ENCODE assay signal across 14 cellular contexts in the genomic region with DNA sequence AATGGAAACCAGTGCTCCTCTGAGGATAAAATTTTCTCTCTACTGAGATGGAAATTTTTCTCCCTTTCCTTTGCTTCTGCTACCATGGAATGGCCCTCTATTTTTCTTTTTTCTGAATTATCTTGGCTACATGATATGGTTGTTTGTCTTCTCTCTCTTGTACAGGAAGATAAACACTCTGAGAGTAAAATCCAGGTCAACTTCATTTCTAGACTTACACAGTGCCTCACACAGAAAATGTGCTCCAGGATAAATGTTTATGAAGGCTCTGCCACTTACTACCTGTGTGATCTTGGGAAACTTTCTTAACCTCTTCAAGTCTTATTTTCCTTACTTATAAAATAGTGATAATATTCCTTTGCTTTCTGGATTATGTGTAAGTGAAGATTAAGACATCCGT.
DNase-seq lines count a peak whose midpoint lies in the region; ATAC-seq and TF ChIP-seq lines count a peak whose summit lies in the region.
"Had no signal": no experiment of that assay in that cellular context is flagged by ENCODE, and none has a peak within 500 bp of the region (broad histone marks: within the 10 kb centered on the region; RNA-seq: fewer than 3 reads in every experiment).

No MANE protein-coding gene starts in this region.

- H3K9me3 ChIP-seq in left ventricle myocardium inferior (replicated peaks) (no peaks in the 10 kb centered on the region), left lung (no peaks in the 10 kb centered on the region), mucosa of descending colon (no peaks in the 10 kb centered on the region), upper lobe of right lung (no peaks in the 10 kb centered on the region)
- H3K9me3 ChIP-seq: ascending aorta had no signal

- no peak overlapping the region for H3K4me3 ChIP-seq in left ventricle myocardium inferior
- H3K4me3 ChIP-seq in left lung, result no peak overlapping the region
- H3K4me3 ChIP-seq in rectal smooth muscle tissue (ENCODE audit: low read length), result no peak overlapping the region
- no peak overlapping the region for H3K4me3 ChIP-seq in mucosa of descending colon
- H3K4me3 ChIP-seq in upper lobe of right lung, result no peak overlapping the region
- H3K4me3 ChIP-seq: ascending aorta, cardiac muscle cell, GM23338 had no signal

- H3K4me1 ChIP-seq in left ventricle myocardium inferior, result peaks cover 24% of the 10 kb centered on the region
- H3K4me1 ChIP-seq in left lung, result no peaks in the 10 kb centered on the region
- H3K4me1 ChIP-seq in rectal smooth muscle tissue (ENCODE audit: control insufficient read depth, insufficient read depth, low read length), result peaks cover 12% of the 10 kb centered on the region
- no peaks in the 10 kb centered on the region for H3K4me1 ChIP-seq in mucosa of descending colon (ENCODE audit: low read depth)
- peaks cover 5% of the 10 kb centered on the region for H3K4me1 ChIP-seq in upper lobe of right lung

- no peak overlapping the region for H3K9ac ChIP-seq in rectal smooth muscle tissue (ENCODE audit: low read length)

- intact Hi-C loops in left ventricle myocardium inferior (cut with micrococcal nuclease), result loop anchor here (10.0 kb wide), 3 partner anchors 144 to 454 kb away; no protein-coding TSS in a partner anchor
- intact Hi-C loops in left cardiac atrium (cut with DNase I), result loop anchor here in 1 of 2 donors (10.0 kb wide), 1 partner anchor 364 kb away; no protein-coding TSS in a partner anchor
- intact Hi-C loops in left lung (cut with DNase I), result no loop called here
- intact Hi-C loops in mucosa of descending colon (cut with DNase I, micrococcal nuclease), result no loop called here
- intact Hi-C loops in upper lobe of right lung (cut with DNase I), result no loop called here

- ATAC-seq in left cardiac atrium, result no peak
- ATAC-seq in left lung, result peak; percentile 75
- ATAC-seq in mucosa of descending colon, result no peak
- no peak for ATAC-seq in upper lobe of right lung

- TF ChIP-seq CTCF in left ventricle myocardium inferior (IDR thresholded peaks at IDR 0.05; ENCODE audit: borderline replicate concordance) (no peak), left lung (IDR thresholded peaks at IDR 0.05) (no peak), mucosa of descending colon (IDR thresholded peaks at IDR 0.05) (no peak), GM20000 (IDR thresholded peaks at IDR 0.05; ENCODE audit: extremely low read depth, missing control alignments) (no peak), upper lobe of right lung (IDR thresholded peaks at IDR 0.05) (no peak)

- H3K36me3 ChIP-seq in left ventricle myocardium inferior (no peaks in the 10 kb centered on the region), left lung (no peaks in the 10 kb centered on the region), rectal smooth muscle tissue (ENCODE audit: control insufficient read depth, insufficient read depth, low read length) (no peaks in the 10 kb centered on the region), mucosa of descending colon (ENCODE audit: low read depth) (no peaks in the 10 kb centered on the region), upper lobe of right lung (no peaks in the 10 kb centered on the region)
- H3K36me3 ChIP-seq: ascending aorta, cardiac muscle cell had no signal

- peak overlapping the region; percentile 53 for H3K27ac ChIP-seq in left ventricle myocardium inferior (replicated peaks)
- H3K27ac ChIP-seq in left lung, result no peak overlapping the region
- H3K27ac ChIP-seq in rectal smooth muscle tissue (ENCODE audit: low read depth, low read length), result peak overlapping the region; percentile 47
- H3K27ac ChIP-seq in upper lobe of right lung, result no peak overlapping the region
- H3K27ac ChIP-seq: cardiac muscle cell had no signal

- H3K27me3 ChIP-seq in left ventricle myocardium inferior (ENCODE audit: low read depth) (no peaks in the 10 kb centered on the region), left lung (no peaks in the 10 kb centered on the region), rectal smooth muscle tissue (ENCODE audit: control insufficient read depth, insufficient read depth, low read length) (no peaks in the 10 kb centered on the region), upper lobe of right lung (no peaks in the 10 kb centered on the region)
- H3K27me3 ChIP-seq: ascending aorta, cardiac muscle cell had no signal

- no peak for DNase-seq in left ventricle myocardium inferior
- DNase-seq in left cardiac atrium, result no peak
- no peak for DNase-seq in left lung
- no peak for DNase-seq in mucosa of descending colon
- DNase-seq in GM20000 (ENCODE audit: low spot score), result no peak
- DNase-seq in upper lobe of right lung, result no peak
- DNase-seq in NCI-H748 (lab: John Stamatoyannopoulos, UW; ENCODE audit: unreplicated experiment), result no peak
- DNase-seq: activated CD4-positive, alpha-beta T cell treated with anti-CD3 and anti-CD28 coated beads, Interleukin-2, amount 50 U/mL, for 4 hours; activated T-cell treated with anti-CD3 and anti-CD28 coated beads, Interleukin-2, amount 50 U/mL, for 4 hours; cortex of kidney had no signal

Comparison
In these comparisons a context has a peak if more than half of its experiments do, and no peak if none do; other contexts are left out.
1. H3K27ac ChIP-seq: peak in left ventricle myocardium inferior (single experiment) and rectal smooth muscle tissue (single experiment); none in left lung (0 of 2) and upper lobe of right lung (single experiment).